In the genomic region with DNA sequence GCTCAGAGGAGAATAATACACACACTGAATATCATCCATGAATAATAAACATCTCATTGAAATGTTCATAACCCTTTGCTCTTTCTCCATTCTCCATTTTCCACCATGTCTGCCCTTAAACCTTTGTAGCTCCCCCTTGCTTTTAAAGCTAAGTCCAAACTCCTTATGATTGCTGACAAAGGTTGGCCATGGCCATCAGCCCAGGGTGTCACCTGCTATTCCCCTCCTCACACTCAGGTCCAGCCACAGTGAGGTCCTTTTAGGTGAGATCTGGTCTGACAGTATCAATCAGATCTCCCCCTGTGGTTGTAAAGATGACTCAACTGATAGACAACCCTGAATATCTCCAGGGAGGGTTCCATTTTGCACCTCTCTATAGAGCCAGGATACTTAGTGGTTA, we compare ENCODE assay signal across 2 cellular contexts.
TF ChIP-seq lines count a peak whose summit lies in the region.

No MANE protein-coding gene starts in this region.

TF ChIP-seq in GM23338, 12 proteins besides CTCF, POLR2A, EP300 and RAD21 (continued from another document):
- TF ChIP-seq, protein P1, sequence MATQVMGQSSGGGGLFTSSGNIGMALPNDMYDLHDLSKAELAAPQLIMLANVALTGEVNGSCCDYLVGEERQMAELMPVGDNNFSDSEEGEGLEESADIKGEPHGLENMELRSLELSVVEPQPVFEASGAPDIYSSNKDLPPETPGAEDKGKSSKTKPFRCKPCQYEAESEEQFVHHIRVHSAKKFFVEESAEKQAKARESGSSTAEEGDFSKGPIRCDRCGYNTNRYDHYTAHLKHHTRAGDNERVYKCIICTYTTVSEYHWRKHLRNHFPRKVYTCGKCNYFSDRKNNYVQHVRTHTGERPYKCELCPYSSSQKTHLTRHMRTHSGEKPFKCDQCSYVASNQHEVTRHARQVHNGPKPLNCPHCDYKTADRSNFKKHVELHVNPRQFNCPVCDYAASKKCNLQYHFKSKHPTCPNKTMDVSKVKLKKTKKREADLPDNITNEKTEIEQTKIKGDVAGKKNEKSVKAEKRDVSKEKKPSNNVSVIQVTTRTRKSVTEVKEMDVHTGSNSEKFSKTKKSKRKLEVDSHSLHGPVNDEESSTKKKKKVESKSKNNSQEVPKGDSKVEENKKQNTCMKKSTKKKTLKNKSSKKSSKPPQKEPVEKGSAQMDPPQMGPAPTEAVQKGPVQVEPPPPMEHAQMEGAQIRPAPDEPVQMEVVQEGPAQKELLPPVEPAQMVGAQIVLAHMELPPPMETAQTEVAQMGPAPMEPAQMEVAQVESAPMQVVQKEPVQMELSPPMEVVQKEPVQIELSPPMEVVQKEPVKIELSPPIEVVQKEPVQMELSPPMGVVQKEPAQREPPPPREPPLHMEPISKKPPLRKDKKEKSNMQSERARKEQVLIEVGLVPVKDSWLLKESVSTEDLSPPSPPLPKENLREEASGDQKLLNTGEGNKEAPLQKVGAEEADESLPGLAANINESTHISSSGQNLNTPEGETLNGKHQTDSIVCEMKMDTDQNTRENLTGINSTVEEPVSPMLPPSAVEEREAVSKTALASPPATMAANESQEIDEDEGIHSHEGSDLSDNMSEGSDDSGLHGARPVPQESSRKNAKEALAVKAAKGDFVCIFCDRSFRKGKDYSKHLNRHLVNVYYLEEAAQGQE (IDR thresholded peaks at IDR 0.05; ENCODE audit: unreplicated experiment) = no peak
- no peak for TF ChIP-seq EZH2 (IDR thresholded peaks at IDR 0.05; ENCODE audit: low read depth, unreplicated experiment)

TF ChIP-seq in K562, 482 proteins besides CTCF, POLR2A, EP300 and RAD21 (continued from another document):
- TF ChIP-seq, protein P2, sequence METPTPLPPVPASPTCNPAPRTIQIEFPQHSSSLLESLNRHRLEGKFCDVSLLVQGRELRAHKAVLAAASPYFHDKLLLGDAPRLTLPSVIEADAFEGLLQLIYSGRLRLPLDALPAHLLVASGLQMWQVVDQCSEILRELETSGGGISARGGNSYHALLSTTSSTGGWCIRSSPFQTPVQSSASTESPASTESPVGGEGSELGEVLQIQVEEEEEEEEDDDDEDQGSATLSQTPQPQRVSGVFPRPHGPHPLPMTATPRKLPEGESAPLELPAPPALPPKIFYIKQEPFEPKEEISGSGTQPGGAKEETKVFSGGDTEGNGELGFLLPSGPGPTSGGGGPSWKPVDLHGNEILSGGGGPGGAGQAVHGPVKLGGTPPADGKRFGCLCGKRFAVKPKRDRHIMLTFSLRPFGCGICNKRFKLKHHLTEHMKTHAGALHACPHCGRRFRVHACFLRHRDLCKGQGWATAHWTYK (CRISPR knock-in tag; IDR thresholded peaks at IDR 0.05) = no peak
TF ChIP-seq in K562: peak in this region for 2.
